30 cellular contexts compared by ENCODE assay signal in genomic region chr18:26473721-26474120, GRCh38.
"Had no signal": no experiment of that assay in that cellular context is flagged by ENCODE, and none has a peak within 500 bp of the region (broad histone marks: within the 10 kb centered on the region; RNA-seq: fewer than 3 reads in every experiment).

No MANE protein-coding gene starts in this region.

- H3K4me2 ChIP-seq: PC-9 had no signal

- H3K36me3 ChIP-seq: brain microvascular endothelial cell had no signal

- ATAC-seq: activated CD8-positive, alpha-beta memory T cell treated with anti-CD3 and anti-CD28 coated beads, Interleukin-2, amount 10 ng/mL, durations not matched to agents 7 days and 5 days; activated naive CD8-positive, alpha-beta T cell treated with anti-CD3 and anti-CD28 coated beads, Interleukin-2, amount 50 U/mL, for 24 hours had no signal

- H3K27me3 ChIP-seq: brain microvascular endothelial cell had no signal

- H3K27ac ChIP-seq: brain microvascular endothelial cell, PC-9, WERI-Rb-1 had no signal

- DNase-seq: activated CD4-positive, alpha-beta memory T cell treated with anti-CD3 and anti-CD28 coated beads, Interleukin-2, amount 10 ng/mL, durations not matched to agents 7 days and 5 days; activated CD4-positive, alpha-beta T cell treated with anti-CD3 and anti-CD28 coated beads for 1 hour; activated CD4-positive, alpha-beta T cell treated with anti-CD3 and anti-CD28 coated beads for 48 hours; activated CD4-positive, CD25-positive, alpha-beta regulatory T cell; activated CD8-positive, alpha-beta memory T cell treated with anti-CD3 and anti-CD28 coated beads for 24 hours; activated CD8-positive, alpha-beta memory T cell treated with anti-CD3 and anti-CD28 coated beads, Interleukin-2, amount 10 ng/mL, durations not matched to agents 7 days and 5 days; activated CD8-positive, alpha-beta memory T cell treated with anti-CD3 and anti-CD28 coated beads, Interleukin-2, amount 50 U/mL, for 48 hours; activated effector memory CD4-positive, alpha-beta T cell treated with Interleukin-2 at 50 U/mL for 16 hours; activated naive CD4-positive, alpha-beta T cell treated with anti-CD3 and anti-CD28 coated beads, Interleukin-2, amount 10 ng/mL, durations not matched to agents 7 days and 5 days; activated naive CD8-positive, alpha-beta T cell treated with anti-CD3 and anti-CD28 coated beads, Interleukin-2, amount 50 U/mL, for 24 hours; activated T-cell treated with anti-CD3 and anti-CD28 coated beads, Interleukin-2, amount 50 U/mL, for 48 hours; amniotic stem cell; aorta; brain microvascular endothelial cell; central memory CD4-positive, alpha-beta T cell; NCI-H1105; NCI-H1417 treated with DMSO at 0.1 percent for 48 hours; NCI-H1930; NCI-H2081 treated with DMSO at 0.1 percent for 48 hours; NCI-H226; NCI-H446 treated with DMSO at 0.1 percent for 48 hours; NCI-H524; NCI-H69; NCI-H82; NK-92 treated with Interleukin-12 subunit alpha and Interleukin-12 subunit beta, amount 100 ng/mL, for 24 hours; PC-9; Right ventricle myocardium superior; SW 1271; T1000; WERI-Rb-1 had no signal

- H3K4me3 ChIP-seq: PC-9 had no signal
